Comparison of ENCODE assay signal across 10 cellular contexts in genomic region chr14:70698288-70698687, GRCh38. TPM values are rescaled to one million over a fixed set of nuclear protein-coding genes. Genes with fewer than 3 reads are reported as not detected.
DNase-seq lines count a peak whose midpoint lies in the region; ATAC-seq, FAIRE-seq and TF ChIP-seq lines count a peak whose summit lies in the region.
"Had no signal": no experiment of that assay in that cellular context is flagged by ENCODE, and none has a peak within 500 bp of the region (broad histone marks: within the 10 kb centered on the region; RNA-seq: fewer than 3 reads in every experiment).

No MANE protein-coding gene starts in this region.

- TF ChIP-seq CTCF in fibroblast of mammary gland (conservative IDR thresholded peaks at IDR 0.05; ENCODE audit: control insufficient read depth, insufficient read depth, low read depth, low read length) (no peak), GM20000 (IDR thresholded peaks at IDR 0.05; ENCODE audit: extremely low read depth, missing control alignments) (no peak)

- no peak for FAIRE-seq in RCC 7860 (lab: Jason Lieb, UNC)
- FAIRE-seq: G401.6 had no signal

- DNase-seq in GM03348 (ENCODE audit: low spot score) (peak; percentile 27), RCC 7860 (ENCODE audit: low spot score) (peak; percentile 18), fibroblast of mammary gland (ENCODE audit: low read depth) (peak; percentile 28), non-pigmented ciliary epithelial cell (ENCODE audit: low read depth) (peak; percentile 3), GM20000 (ENCODE audit: low spot score) (no peak), NCI-H187 (lab: John Stamatoyannopoulos, UW) (no peak), mesenteric fat pad (ENCODE audit: low spot score) (no peak)
- DNase-seq: stimulated activated CD4-positive, alpha-beta T cell treated with anti-CD3 and anti-CD28 coated beads, Interleukin-4, amount 100 ng/mL, for 4 hours had no signal

- ATAC-seq in HG02759 (IDR thresholded peaks at IDR 0.05; ENCODE audit: unreplicated experiment): no peak

- no peak overlapping the region for H3K4me3 ChIP-seq in fibroblast of mammary gland (ENCODE audit: control insufficient read depth, low read depth, low read length)

RNA-seq across cellular contexts. Expression of gene TTC9, which starts 56.6 kb away (rescaled TPM):
- total RNA-seq in mesenteric fat pad: 0.51 TPM

Comparison
In these comparisons a context has a peak if more than half of its experiments do, and no peak if none do; other contexts are left out.
1. DNase-seq: peak in GM03348 (single experiment), RCC 7860 (single experiment), fibroblast of mammary gland (single experiment) and non-pigmented ciliary epithelial cell (single experiment); none in GM20000 (single experiment), NCI-H187 (0 of 2) and mesenteric fat pad (single experiment).